In the genomic region with DNA sequence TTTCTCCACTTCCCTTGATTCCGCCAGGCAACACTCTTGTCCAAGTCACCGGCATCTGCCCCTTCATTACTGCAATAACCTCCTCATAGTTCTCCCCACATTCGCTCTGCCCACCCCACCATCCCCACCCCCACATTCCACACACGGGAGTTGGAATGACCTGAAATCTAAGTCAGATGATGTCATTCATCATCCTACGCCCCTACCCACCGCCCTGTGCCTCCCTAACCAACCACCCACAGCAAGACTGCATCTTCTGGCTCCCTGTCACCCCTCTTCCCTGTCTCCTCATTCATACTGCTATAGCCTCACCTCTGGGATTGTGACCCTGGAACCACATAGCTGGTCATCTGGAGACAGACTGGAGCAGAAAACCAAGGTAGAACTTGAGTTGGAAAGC, we compare ENCODE assay signal across 30 cellular contexts.
"Had no signal": no experiment of that assay in that cellular context is flagged by ENCODE, and none has a peak within 500 bp of the region (broad histone marks: within the 10 kb centered on the region; RNA-seq: fewer than 3 reads in every experiment).

No MANE protein-coding gene starts in this region.

- FAIRE-seq: colon, endometrium, kidney had no signal

- H3K4me2 ChIP-seq: hepatocyte had no signal

- H3K36me3 ChIP-seq: esophagus squamous epithelium, gastrocnemius medialis, heart right ventricle, left lung, lower lobe of right lung had no signal

- H3K4me3 ChIP-seq: coronary artery, dorsolateral prefrontal cortex, esophagus squamous epithelium, gastrocnemius medialis, heart right ventricle, hepatocyte, left lung, lower lobe of right lung, mucosa of descending colon had no signal

- ATAC-seq: esophagus mucosa, gastrocnemius medialis, heart right ventricle, left colon, left lung, left ventricle myocardium superior, lower lobe of right lung, mucosa of descending colon had no signal

- H3K79me2 ChIP-seq: hepatocyte had no signal

- DNase-seq: dermis blood vessel endothelial cell; dorsolateral prefrontal cortex; effector CD4-positive, alpha-beta T cell; effector memory CD4-positive, alpha-beta T cell; erythroblast; esophagus squamous epithelium; foreskin fibroblast; foreskin melanocyte; gastrocnemius medialis; glutamatergic neuron; head of caudate nucleus; heart right ventricle; hypothalamus; immature natural killer cell; islet precursor cell; kidney; kidney glomerular epithelial cell; left colon; left lung; left ventricle myocardium superior; lower lobe of right lung; mesenchymal stem cell; mucosa of descending colon; naive B cell had no signal

- H3K4me1 ChIP-seq: esophagus squamous epithelium, gastrocnemius medialis, heart right ventricle, left lung, lower lobe of right lung had no signal

- H2AFZ ChIP-seq: hepatocyte had no signal

- H3K9me3 ChIP-seq: esophagus squamous epithelium, gastrocnemius medialis, heart right ventricle, left lung, lower lobe of right lung, mucosa of descending colon had no signal

- H3K27ac ChIP-seq: coronary artery, dorsolateral prefrontal cortex, epithelial cell of prostate, esophagus squamous epithelium, gastrocnemius medialis, heart right ventricle, hepatocyte, left lung, lower lobe of right lung had no signal
